1 cellular context compared by ENCODE assay signal in the genomic region with DNA sequence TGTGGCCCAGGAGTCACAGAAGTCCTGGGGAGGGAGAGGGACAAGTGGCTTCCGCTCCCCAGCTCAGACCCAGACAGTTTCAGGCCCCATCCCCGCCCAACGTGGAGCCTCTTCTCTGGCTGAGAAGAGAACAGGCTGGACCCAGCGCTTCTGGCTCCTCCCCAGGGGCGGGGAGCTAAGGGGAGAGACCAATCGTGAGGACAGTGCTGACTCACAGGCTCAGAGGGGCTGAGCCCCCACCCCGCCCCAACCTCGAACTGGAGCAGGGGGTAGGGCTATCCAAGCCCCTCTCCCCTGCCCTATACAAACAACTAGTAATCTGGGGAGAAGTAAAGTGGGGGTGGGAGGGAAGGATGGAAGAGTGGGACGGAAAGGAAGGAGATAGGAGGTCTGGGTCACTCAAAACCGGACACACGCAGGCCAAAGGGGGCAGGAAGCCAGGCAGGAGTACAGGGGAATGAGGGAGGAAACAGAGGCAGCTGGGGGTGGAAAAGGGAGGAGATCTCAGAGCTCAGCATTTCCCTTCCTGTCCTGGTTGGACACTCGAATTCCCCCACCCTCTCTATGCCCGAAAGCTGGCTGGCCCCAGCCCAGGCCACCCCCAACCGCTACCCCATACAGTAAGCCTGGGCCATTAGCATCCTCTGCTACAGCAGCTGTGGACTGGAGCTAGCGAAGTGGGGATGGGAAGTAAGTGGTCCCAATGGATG.
TF ChIP-seq lines count a peak whose summit lies in the region.

A gene with protein sequence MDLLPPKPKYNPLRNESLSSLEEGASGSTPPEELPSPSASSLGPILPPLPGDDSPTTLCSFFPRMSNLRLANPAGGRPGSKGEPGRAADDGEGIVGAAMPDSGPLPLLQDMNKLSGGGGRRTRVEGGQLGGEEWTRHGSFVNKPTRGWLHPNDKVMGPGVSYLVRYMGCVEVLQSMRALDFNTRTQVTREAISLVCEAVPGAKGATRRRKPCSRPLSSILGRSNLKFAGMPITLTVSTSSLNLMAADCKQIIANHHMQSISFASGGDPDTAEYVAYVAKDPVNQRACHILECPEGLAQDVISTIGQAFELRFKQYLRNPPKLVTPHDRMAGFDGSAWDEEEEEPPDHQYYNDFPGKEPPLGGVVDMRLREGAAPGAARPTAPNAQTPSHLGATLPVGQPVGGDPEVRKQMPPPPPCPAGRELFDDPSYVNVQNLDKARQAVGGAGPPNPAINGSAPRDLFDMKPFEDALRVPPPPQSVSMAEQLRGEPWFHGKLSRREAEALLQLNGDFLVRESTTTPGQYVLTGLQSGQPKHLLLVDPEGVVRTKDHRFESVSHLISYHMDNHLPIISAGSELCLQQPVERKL (minus strand): TSS at position 117 of the 710 bp plus-strand sequence. CDS start 221 bp downstream, outside the sequence.

TF ChIP-seq in HepG2, 621 proteins besides CTCF, POLR2A, EP300 and RAD21 (continued from another document and continues in another):
- TF ChIP-seq ZNF569 (CRISPR knock-in tag; IDR thresholded peaks at IDR 0.05; ENCODE audit: borderline replicate concordance), result no peak
- no peak for TF ChIP-seq NFATC3 (CRISPR knock-in tag; IDR thresholded peaks at IDR 0.05)
- no peak for TF ChIP-seq DNMT3B (CRISPR knock-in tag; conservative IDR thresholded peaks at IDR 0.05)
- TF ChIP-seq ZNF75D (CRISPR knock-in tag; IDR thresholded peaks at IDR 0.05; ENCODE audit: borderline replicate concordance), result no peak
- no peak for TF ChIP-seq ZNF256 (CRISPR knock-in tag; conservative IDR thresholded peaks at IDR 0.05)
- TF ChIP-seq, protein P1, sequence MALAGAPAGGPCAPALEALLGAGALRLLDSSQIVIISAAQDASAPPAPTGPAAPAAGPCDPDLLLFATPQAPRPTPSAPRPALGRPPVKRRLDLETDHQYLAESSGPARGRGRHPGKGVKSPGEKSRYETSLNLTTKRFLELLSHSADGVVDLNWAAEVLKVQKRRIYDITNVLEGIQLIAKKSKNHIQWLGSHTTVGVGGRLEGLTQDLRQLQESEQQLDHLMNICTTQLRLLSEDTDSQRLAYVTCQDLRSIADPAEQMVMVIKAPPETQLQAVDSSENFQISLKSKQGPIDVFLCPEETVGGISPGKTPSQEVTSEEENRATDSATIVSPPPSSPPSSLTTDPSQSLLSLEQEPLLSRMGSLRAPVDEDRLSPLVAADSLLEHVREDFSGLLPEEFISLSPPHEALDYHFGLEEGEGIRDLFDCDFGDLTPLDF (CRISPR knock-in tag; IDR thresholded peaks at IDR 0.05), result no peak
- TF ChIP-seq, protein P2, sequence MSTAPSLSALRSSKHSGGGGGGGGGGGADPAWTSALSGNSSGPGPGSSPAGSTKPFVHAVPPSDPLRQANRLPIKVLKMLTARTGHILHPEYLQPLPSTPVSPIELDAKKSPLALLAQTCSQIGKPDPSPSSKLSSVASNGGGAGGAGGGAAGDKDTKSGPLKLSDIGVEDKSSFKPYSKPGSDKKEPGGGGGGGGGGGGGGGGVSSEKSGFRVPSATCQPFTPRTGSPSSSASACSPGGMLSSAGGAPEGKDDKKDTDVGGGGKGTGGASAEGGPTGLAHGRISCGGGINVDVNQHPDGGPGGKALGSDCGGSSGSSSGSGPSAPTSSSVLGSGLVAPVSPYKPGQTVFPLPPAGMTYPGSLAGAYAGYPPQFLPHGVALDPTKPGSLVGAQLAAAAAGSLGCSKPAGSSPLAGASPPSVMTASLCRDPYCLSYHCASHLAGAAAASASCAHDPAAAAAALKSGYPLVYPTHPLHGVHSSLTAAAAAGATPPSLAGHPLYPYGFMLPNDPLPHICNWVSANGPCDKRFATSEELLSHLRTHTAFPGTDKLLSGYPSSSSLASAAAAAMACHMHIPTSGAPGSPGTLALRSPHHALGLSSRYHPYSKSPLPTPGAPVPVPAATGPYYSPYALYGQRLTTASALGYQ (CRISPR knock-in tag; IDR thresholded peaks at IDR 0.05), result no peak
- TF ChIP-seq SMAD1 (CRISPR knock-in tag; IDR thresholded peaks at IDR 0.05; ENCODE audit: borderline replicate concordance, low read depth), result no peak
- TF ChIP-seq PHF20 (CRISPR knock-in tag; IDR thresholded peaks at IDR 0.05), result no peak
- peak; percentile 95 for TF ChIP-seq POLR2G (IDR thresholded peaks at IDR 0.05; ENCODE audit: low read depth, low read length)
- TF ChIP-seq, protein P3, sequence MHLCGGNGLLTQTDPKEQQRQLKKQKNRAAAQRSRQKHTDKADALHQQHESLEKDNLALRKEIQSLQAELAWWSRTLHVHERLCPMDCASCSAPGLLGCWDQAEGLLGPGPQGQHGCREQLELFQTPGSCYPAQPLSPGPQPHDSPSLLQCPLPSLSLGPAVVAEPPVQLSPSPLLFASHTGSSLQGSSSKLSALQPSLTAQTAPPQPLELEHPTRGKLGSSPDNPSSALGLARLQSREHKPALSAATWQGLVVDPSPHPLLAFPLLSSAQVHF (CRISPR knock-in tag; IDR thresholded peaks at IDR 0.05), result no peak
- TF ChIP-seq HNRNPLL (IDR thresholded peaks at IDR 0.05; ENCODE audit: low read depth, low read length, poor library complexity, severe bottlenecking), result no peak
- TF ChIP-seq ZNF660 (CRISPR knock-in tag; IDR thresholded peaks at IDR 0.05; ENCODE audit: borderline replicate concordance, low read depth), result no peak
- 0 out of 2 replicates have a peak, but pooled peaks have one; percentile 10 for TF ChIP-seq HOXD1 (CRISPR knock-in tag; IDR thresholded peaks at IDR 0.05)
- TF ChIP-seq, protein P4, sequence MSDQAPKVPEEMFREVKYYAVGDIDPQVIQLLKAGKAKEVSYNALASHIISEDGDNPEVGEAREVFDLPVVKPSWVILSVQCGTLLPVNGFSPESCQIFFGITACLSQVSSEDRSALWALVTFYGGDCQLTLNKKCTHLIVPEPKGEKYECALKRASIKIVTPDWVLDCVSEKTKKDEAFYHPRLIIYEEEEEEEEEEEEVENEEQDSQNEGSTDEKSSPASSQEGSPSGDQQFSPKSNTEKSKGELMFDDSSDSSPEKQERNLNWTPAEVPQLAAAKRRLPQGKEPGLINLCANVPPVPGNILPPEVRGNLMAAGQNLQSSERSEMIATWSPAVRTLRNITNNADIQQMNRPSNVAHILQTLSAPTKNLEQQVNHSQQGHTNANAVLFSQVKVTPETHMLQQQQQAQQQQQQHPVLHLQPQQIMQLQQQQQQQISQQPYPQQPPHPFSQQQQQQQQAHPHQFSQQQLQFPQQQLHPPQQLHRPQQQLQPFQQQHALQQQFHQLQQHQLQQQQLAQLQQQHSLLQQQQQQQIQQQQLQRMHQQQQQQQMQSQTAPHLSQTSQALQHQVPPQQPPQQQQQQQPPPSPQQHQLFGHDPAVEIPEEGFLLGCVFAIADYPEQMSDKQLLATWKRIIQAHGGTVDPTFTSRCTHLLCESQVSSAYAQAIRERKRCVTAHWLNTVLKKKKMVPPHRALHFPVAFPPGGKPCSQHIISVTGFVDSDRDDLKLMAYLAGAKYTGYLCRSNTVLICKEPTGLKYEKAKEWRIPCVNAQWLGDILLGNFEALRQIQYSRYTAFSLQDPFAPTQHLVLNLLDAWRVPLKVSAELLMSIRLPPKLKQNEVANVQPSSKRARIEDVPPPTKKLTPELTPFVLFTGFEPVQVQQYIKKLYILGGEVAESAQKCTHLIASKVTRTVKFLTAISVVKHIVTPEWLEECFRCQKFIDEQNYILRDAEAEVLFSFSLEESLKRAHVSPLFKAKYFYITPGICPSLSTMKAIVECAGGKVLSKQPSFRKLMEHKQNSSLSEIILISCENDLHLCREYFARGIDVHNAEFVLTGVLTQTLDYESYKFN (CRISPR knock-in tag; conservative IDR thresholded peaks at IDR 0.05), result peak; percentile 24; the same call in 1 of the 2 replicates
- no peak for TF ChIP-seq SATB2 (CRISPR knock-in tag; IDR thresholded peaks at IDR 0.05)
- TF ChIP-seq KLF12 (CRISPR knock-in tag; IDR thresholded peaks at IDR 0.05; ENCODE audit: borderline replicate concordance), result no peak
- peak; percentile 67; the same call in 1 of the 2 replicates for TF ChIP-seq SP5 (CRISPR knock-in tag; IDR thresholded peaks at IDR 0.05; ENCODE audit: borderline replicate concordance, low read depth)
- TF ChIP-seq, protein P5, sequence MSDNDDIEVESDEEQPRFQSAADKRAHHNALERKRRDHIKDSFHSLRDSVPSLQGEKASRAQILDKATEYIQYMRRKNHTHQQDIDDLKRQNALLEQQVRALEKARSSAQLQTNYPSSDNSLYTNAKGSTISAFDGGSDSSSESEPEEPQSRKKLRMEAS (IDR thresholded peaks at IDR 0.05), result no peak
- TF ChIP-seq, protein P6, sequence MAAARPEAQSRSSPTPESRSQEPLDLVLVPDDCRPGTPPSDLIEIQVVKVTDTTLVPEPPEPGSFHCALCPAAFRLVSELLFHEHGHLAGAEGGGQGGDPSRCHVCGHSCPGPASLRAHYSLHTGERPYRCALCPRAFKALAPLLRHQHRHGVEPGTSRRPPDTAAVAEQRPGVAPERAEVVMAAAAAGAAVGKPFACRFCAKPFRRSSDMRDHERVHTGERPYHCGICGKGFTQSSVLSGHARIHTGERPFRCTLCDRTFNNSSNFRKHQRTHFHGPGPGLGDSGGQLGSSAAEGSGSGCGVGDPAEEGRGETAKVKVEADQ (CRISPR knock-in tag; IDR thresholded peaks at IDR 0.05; ENCODE audit: borderline replicate concordance), result no peak
- no peak for TF ChIP-seq ZNF143 (CRISPR knock-in tag; IDR thresholded peaks at IDR 0.05)
- TF ChIP-seq, protein P7, sequence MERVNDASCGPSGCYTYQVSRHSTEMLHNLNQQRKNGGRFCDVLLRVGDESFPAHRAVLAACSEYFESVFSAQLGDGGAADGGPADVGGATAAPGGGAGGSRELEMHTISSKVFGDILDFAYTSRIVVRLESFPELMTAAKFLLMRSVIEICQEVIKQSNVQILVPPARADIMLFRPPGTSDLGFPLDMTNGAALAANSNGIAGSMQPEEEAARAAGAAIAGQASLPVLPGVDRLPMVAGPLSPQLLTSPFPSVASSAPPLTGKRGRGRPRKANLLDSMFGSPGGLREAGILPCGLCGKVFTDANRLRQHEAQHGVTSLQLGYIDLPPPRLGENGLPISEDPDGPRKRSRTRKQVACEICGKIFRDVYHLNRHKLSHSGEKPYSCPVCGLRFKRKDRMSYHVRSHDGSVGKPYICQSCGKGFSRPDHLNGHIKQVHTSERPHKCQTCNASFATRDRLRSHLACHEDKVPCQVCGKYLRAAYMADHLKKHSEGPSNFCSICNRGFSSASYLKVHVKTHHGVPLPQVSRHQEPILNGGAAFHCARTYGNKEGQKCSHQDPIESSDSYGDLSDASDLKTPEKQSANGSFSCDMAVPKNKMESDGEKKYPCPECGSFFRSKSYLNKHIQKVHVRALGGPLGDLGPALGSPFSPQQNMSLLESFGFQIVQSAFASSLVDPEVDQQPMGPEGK (CRISPR knock-in tag; IDR thresholded peaks at IDR 0.05), result peak; percentile 98
- TF ChIP-seq ATF7-NPFF (CRISPR knock-in tag; IDR thresholded peaks at IDR 0.05; ENCODE audit: low read depth), result no peak; the same call in 1 of the 2 replicates
- TF ChIP-seq HNRNPK (IDR thresholded peaks at IDR 0.05; ENCODE audit: low read depth, low read length, poor library complexity, severe bottlenecking), result no peak
- TF ChIP-seq, protein P8, sequence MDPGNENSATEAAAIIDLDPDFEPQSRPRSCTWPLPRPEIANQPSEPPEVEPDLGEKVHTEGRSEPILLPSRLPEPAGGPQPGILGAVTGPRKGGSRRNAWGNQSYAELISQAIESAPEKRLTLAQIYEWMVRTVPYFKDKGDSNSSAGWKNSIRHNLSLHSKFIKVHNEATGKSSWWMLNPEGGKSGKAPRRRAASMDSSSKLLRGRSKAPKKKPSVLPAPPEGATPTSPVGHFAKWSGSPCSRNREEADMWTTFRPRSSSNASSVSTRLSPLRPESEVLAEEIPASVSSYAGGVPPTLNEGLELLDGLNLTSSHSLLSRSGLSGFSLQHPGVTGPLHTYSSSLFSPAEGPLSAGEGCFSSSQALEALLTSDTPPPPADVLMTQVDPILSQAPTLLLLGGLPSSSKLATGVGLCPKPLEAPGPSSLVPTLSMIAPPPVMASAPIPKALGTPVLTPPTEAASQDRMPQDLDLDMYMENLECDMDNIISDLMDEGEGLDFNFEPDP (CRISPR knock-in tag; conservative IDR thresholded peaks at IDR 0.05), result no peak
- TF ChIP-seq MZF1 (CRISPR knock-in tag; IDR thresholded peaks at IDR 0.05; ENCODE audit: borderline replicate concordance), result no peak
- no peak for TF ChIP-seq STAG1 (CRISPR knock-in tag; IDR thresholded peaks at IDR 0.05)
- TF ChIP-seq, protein P9, sequence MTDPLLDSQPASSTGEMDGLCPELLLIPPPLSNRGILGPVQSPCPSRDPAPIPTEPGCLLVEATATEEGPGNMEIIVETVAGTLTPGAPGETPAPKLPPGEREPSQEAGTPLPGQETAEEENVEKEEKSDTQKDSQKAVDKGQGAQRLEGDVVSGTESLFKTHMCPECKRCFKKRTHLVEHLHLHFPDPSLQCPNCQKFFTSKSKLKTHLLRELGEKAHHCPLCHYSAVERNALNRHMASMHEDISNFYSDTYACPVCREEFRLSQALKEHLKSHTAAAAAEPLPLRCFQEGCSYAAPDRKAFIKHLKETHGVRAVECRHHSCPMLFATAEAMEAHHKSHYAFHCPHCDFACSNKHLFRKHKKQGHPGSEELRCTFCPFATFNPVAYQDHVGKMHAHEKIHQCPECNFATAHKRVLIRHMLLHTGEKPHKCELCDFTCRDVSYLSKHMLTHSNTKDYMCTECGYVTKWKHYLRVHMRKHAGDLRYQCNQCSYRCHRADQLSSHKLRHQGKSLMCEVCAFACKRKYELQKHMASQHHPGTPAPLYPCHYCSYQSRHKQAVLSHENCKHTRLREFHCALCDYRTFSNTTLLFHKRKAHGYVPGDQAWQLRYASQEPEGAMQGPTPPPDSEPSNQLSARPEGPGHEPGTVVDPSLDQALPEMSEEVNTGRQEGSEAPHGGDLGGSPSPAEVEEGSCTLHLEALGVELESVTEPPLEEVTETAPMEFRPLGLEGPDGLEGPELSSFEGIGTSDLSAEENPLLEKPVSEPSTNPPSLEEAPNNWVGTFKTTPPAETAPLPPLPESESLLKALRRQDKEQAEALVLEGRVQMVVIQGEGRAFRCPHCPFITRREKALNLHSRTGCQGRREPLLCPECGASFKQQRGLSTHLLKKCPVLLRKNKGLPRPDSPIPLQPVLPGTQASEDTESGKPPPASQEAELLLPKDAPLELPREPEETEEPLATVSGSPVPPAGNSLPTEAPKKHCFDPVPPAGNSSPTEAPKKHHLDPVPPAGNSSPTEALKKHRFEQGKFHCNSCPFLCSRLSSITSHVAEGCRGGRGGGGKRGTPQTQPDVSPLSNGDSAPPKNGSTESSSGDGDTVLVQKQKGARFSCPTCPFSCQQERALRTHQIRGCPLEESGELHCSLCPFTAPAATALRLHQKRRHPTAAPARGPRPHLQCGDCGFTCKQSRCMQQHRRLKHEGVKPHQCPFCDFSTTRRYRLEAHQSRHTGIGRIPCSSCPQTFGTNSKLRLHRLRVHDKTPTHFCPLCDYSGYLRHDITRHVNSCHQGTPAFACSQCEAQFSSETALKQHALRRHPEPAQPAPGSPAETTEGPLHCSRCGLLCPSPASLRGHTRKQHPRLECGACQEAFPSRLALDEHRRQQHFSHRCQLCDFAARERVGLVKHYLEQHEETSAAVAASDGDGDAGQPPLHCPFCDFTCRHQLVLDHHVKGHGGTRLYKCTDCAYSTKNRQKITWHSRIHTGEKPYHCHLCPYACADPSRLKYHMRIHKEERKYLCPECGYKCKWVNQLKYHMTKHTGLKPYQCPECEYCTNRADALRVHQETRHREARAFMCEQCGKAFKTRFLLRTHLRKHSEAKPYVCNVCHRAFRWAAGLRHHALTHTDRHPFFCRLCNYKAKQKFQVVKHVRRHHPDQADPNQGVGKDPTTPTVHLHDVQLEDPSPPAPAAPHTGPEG (CRISPR knock-in tag; IDR thresholded peaks at IDR 0.05), result no peak
- TF ChIP-seq NPAS2 (CRISPR knock-in tag; IDR thresholded peaks at IDR 0.05; ENCODE audit: borderline replicate concordance), result no peak
- no peak for TF ChIP-seq NONO (IDR thresholded peaks at IDR 0.05)
- no peak; the same call in 1 of the 2 replicates for TF ChIP-seq NONO (CRISPR knock-in tag; conservative IDR thresholded peaks at IDR 0.05)
- TF ChIP-seq, protein P10, sequence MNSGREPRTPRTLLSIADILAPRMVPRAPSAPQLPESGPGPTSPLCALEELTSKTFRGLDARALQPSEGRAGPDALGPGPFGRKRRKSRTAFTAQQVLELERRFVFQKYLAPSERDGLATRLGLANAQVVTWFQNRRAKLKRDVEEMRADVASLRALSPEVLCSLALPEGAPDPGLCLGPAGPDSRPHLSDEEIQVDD (CRISPR knock-in tag; IDR thresholded peaks at IDR 0.05; ENCODE audit: borderline replicate concordance), result no peak
- TF ChIP-seq ZNF432 (CRISPR knock-in tag; IDR thresholded peaks at IDR 0.05; ENCODE audit: borderline replicate concordance), result no peak
